Comparison of ENCODE assay signal across 26 cellular contexts in the genomic region with DNA sequence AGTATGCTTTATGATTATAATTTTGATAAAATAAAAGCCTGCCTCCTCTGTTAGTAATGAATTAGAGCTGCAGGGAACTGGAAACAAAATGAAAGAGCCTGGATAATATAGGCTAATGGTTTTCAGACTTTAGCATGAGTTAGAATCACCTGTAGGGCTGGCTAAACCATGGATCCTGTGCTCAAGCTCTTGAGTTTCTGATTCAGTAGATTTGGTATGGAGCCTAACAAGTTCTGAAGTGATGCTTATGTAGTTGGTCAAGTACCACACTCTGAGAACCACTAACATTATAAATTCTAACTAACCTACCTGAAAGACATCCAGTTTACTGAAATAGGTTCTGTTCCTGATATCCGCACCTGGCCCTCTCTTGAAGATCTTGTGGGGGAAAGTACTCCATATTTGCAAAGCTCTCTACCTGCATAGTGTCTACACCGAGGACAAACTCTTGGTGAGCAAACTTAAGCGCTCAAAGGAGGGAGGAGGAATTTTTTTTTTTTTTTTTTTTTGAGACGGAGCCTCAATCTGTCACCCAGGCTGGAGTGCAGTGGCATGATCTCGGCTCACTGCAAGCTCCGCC. TPM values are rescaled to one million over a fixed set of nuclear protein-coding genes. Genes with fewer than 3 reads are reported as not detected.
"Had no signal": no experiment of that assay in that cellular context is flagged by ENCODE, and none has a peak within 500 bp of the region (broad histone marks: within the 10 kb centered on the region; RNA-seq: fewer than 3 reads in every experiment).

No MANE protein-coding gene starts in this region.

- H3K4me3 Mint-ChIP-seq: activated CD8-positive, alpha-beta T cell treated with anti-CD3 and anti-CD28 coated beads, Interleukin-2, amount 10 ng/mL, durations not matched to agents 7 days and 5 days; activated naive CD8-positive, alpha-beta T cell treated with anti-CD3 and anti-CD28 coated beads, Interleukin-2, amount 10 ng/mL, durations not matched to agents 7 days and 5 days; T-helper 2 cell treated with Interferon-gamma antibody and Interleukin-4, amounts not matched to agents 5 μg/mL and 100 μg/mL, for 36 hours had no signal

- H3K27me3 ChIP-seq: adrenal gland, MG63, Peyer's patch, SJSA1 had no signal

- DNase-seq: activated CD4-positive, alpha-beta T cell treated with anti-CD3 and anti-CD28 coated beads for 4 hours; activated CD8-positive, alpha-beta memory T cell treated with anti-CD3 and anti-CD28 coated beads, Interleukin-2, amount 50 U/mL, for 48 hours; activated CD8-positive, alpha-beta T cell treated with anti-CD3 and anti-CD28 coated beads, Interleukin-2, amount 10 ng/mL, durations not matched to agents 7 days and 5 days; activated naive CD4-positive, alpha-beta T cell treated with anti-CD3 and anti-CD28 coated beads, Interleukin-2, amount 50 U/mL, for 16 hours; activated naive CD8-positive, alpha-beta T cell treated with anti-CD3 and anti-CD28 coated beads, Interleukin-2, amount 10 ng/mL, durations not matched to agents 7 days and 5 days; activated T-cell treated with anti-CD3 and anti-CD28 coated beads, Interleukin-2, amount 50 U/mL, for 1 hour; adrenal gland; anterior cingulate cortex; cerebellar nuclear complex; MG63; NCI-H1105; NCI-H1436; NCI-H1694 treated with DMSO at 0.1 percent for 48 hours; NCI-H2227 treated with DMSO at 0.1 percent for 48 hours; NCI-H446 treated with DMSO at 0.1 percent for 48 hours; NCI-H69; NK-92 treated with Interleukin-12 subunit alpha and Interleukin-12 subunit beta, amount 100 ng/mL, for 24 hours; OCI-M1; Peyer's patch; SHP77; SW 1271 had no signal

- H3K27me3 Mint-ChIP-seq: activated naive CD8-positive, alpha-beta T cell treated with anti-CD3 and anti-CD28 coated beads, Interleukin-2, amount 10 ng/mL, durations not matched to agents 7 days and 5 days had no signal

- H3K9me3 Mint-ChIP-seq: activated naive CD8-positive, alpha-beta T cell treated with anti-CD3 and anti-CD28 coated beads, Interleukin-2, amount 10 ng/mL, durations not matched to agents 7 days and 5 days; T-helper 2 cell treated with Interferon-gamma antibody and Interleukin-4, amounts not matched to agents 5 μg/mL and 100 μg/mL, for 36 hours had no signal

- H3K4me2 ChIP-seq: KMS-11 had no signal

- H3K4me3 ChIP-seq: adrenal gland, MG63, Peyer's patch, SJSA1 had no signal

- H3K4me1 Mint-ChIP-seq: activated naive CD8-positive, alpha-beta T cell treated with anti-CD3 and anti-CD28 coated beads, Interleukin-2, amount 10 ng/mL, durations not matched to agents 7 days and 5 days had no signal

- H3K27ac Mint-ChIP-seq: activated CD8-positive, alpha-beta T cell treated with anti-CD3 and anti-CD28 coated beads, Interleukin-2, amount 10 ng/mL, durations not matched to agents 7 days and 5 days; activated naive CD8-positive, alpha-beta T cell treated with anti-CD3 and anti-CD28 coated beads, Interleukin-2, amount 10 ng/mL, durations not matched to agents 7 days and 5 days; T-helper 2 cell treated with Interferon-gamma antibody and Interleukin-4, amounts not matched to agents 5 μg/mL and 100 μg/mL, for 36 hours had no signal

- H3K9me3 ChIP-seq: adrenal gland, MG63, Peyer's patch, SJSA1 had no signal

- H3K36me3 ChIP-seq: adrenal gland, MG63, Peyer's patch, SJSA1 had no signal

- H3K27ac ChIP-seq: adrenal gland, KMS-11, Peyer's patch, SJSA1 had no signal

- H3K4me1 ChIP-seq: adrenal gland, Peyer's patch, SJSA1 had no signal

RNA-seq across cellular contexts. Expression of a gene that starts 59.4 kb away (rescaled TPM):
- total RNA-seq: activated CD8-positive, alpha-beta T cell treated with anti-CD3 and anti-CD28 coated beads, Interleukin-2, amount 10 ng/mL, durations not matched to agents 7 days and 5 days; activated naive CD8-positive, alpha-beta T cell treated with anti-CD3 and anti-CD28 coated beads, Interleukin-2, amount 10 ng/mL, durations not matched to agents 7 days and 5 days; adrenal gland; cardiac septum; Peyer's patch; SJSA1; T-helper 1 cell treated with Interleukin-12 subunit alpha and Interleukin-12 subunit beta and Interleukin-4 antibody, amounts not matched to agents 30 ng/mL and 1 ng/mL, for 36 hours had no signal
